Comparison of ENCODE assay signal across 8 cellular contexts in the genomic region with DNA sequence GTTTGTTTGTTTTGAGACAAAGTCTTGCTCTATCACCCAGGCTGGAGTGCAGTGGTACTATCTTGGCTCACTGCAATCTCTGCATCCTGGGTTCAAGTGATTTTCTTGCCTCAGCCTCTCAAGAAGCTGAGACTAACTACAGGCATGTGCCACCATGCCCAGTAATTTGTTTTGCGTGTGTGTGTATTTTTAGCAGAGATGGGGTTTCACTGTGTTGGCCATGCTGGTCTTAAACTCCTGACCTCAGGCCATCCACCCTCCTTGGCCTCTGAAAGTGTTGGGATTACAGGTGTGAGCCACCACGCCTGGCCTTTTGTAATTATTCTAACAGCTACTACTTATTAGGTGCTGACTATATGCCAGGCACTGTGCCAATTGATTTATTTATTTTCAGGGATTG. TPM values are rescaled to one million over a fixed set of nuclear protein-coding genes. Genes with fewer than 3 reads are reported as not detected.
DNase-seq lines count a peak whose midpoint lies in the region; ATAC-seq and TF ChIP-seq lines count a peak whose summit lies in the region.
"Not testable (repeated sequence)": the region's sequence is repeated elsewhere in the genome, so short reads cannot be mapped to it uniquely, and the experiment has no call there.
"Had no signal": no experiment of that assay in that cellular context is flagged by ENCODE, and none has a peak within 500 bp of the region (broad histone marks: within the 10 kb centered on the region; RNA-seq: fewer than 3 reads in every experiment).

No MANE protein-coding gene starts in this region.

- not testable (repeated sequence) for H3K27ac ChIP-seq in psoas muscle, gastrocnemius medialis

- in situ Hi-C loops in gastrocnemius medialis (cut with MboI; ENCODE audit: low sequenced_read_pairs in 4 of 4): not testable (repeated sequence)

- not testable (repeated sequence) for H3K36me3 ChIP-seq in psoas muscle (ENCODE audit: insufficient read depth in 1 of 2, low read depth in 1 of 2); gastrocnemius medialis

- not testable (repeated sequence) for TF ChIP-seq CTCF in psoas muscle (IDR thresholded peaks at IDR 0.05); gastrocnemius medialis (IDR thresholded peaks at IDR 0.05 in 4 of 5, conservative IDR thresholded peaks at IDR 0.05 in 1 of 5)

- peak in 3 of 4 donors; percentile 83 to 86 (median 84) for ATAC-seq in psoas muscle
- peak; percentile 56 to 61 for ATAC-seq in gastrocnemius medialis

- intact Hi-C loops in psoas muscle (cut with DNase I); gastrocnemius medialis (cut with DNase I; ENCODE audit: low total_unique reads): not testable (repeated sequence)

- not testable (repeated sequence) for H3K27me3 ChIP-seq in psoas muscle (ENCODE audit: insufficient read depth in 3 of 3, low read length in 2 of 3); gastrocnemius medialis

- TF ChIP-seq POLR2A in gastrocnemius medialis (IDR thresholded peaks at IDR 0.05): not testable (repeated sequence)

- WGBS in psoas muscle, 3 donors: 0 to 32% (median 25%) methylated on average over 1 of the region's 2 CpGs

- not testable (repeated sequence) for H3K9me3 ChIP-seq in psoas muscle, gastrocnemius medialis

- H3K4me1 ChIP-seq in psoas muscle, gastrocnemius medialis: not testable (repeated sequence)

- DNase-seq in psoas muscle: not testable (repeated sequence)
- DNase-seq in gastrocnemius medialis: peak in 1 of 2 donors; percentile 15

- not testable (repeated sequence) for H3K4me3 ChIP-seq in psoas muscle, gastrocnemius medialis

RNA-seq across cellular contexts. Expression of a gene that starts 33.3 kb away (rescaled TPM):
- total RNA-seq in psoas muscle: 1 to 10 TPM; 2.2 to 5.0 (median 3.9) TPM
- polyA plus RNA-seq in psoas muscle: 1 to 10 TPM in 2 of 3 donors, under 1 TPM in 1; 0.20 to 3.5 (median 2.7) TPM
- total RNA-seq in gastrocnemius medialis: 1 to 10 TPM in 1 of 4 donors, under 1 TPM in 1, not detected in 2; 0.60 to 1.4 TPM
- total RNA-seq: Calu3, Daoy had no signal
- polyA plus RNA-seq: CD14-positive monocyte; CD4-positive, alpha-beta memory T cell; CD4-positive, CD25-positive, alpha-beta regulatory T cell; CD8-positive, alpha-beta memory T cell had no signal

RNA-seq across cellular contexts. Expression of a gene that starts 57.9 kb away (rescaled TPM):
- 100 to 1,000 TPM in 2 of 4 donors, 10 to 100 TPM in 2; 89.4 to 158 (median 107) TPM for total RNA-seq in psoas muscle
- 10 to 100 TPM; 34.8 to 92.9 (median 46.4) TPM for polyA plus RNA-seq in psoas muscle
- total RNA-seq in gastrocnemius medialis: 10 to 100 TPM; 83.7 to 88.1 (median 86.7) TPM
